Comparison of ENCODE assay signal across 10 cellular contexts in the genomic region with DNA sequence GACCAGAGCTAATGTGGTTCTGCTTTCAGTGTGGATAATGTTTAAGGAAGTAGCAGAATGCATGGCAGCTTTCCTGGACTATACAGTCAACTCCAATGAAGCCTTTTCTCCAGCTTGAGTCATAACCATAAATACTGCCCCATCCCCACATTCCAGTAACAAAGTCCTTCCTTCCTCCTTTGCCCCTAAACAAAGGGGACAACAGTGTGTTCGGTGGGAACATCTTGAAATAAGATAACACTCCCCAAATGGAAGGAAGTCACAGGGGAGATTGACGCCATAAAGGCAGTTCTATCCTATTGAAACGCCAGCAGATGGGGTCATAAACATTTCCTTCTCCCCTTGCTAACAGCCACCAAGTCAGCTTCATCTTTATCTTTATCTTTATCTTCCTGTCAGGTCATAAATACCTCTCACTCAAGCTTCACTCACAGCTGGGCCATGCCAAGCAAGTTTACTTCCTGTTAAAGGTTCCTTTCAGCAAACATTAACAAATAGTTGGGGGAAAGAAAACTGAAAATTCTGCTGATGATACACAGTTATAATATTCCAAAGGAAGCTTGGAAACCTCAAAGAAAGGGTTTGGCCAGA.
A peak's percentile ranks its signal among the peaks of the same experiment; 100 is the strongest.
DNase-seq lines count a peak whose midpoint lies in the region; ATAC-seq and TF ChIP-seq lines count a peak whose summit lies in the region.
"Had no signal": no experiment of that assay in that cellular context is flagged by ENCODE, and none has a peak within 500 bp of the region (broad histone marks: within the 10 kb centered on the region; RNA-seq: fewer than 3 reads in every experiment).

No MANE protein-coding gene starts in this region.

- no peak overlapping the region for H3K9ac ChIP-seq in GM23248

- in situ Hi-C loops in GM23248 (cut with MboI), result no loop called here

- no peak for TF ChIP-seq CTCF in glutamatergic neuron (IDR thresholded peaks at IDR 0.05; ENCODE audit: partially characterized antibody, unreplicated experiment)
- no peak for TF ChIP-seq CTCF in esophagus muscularis mucosa (IDR thresholded peaks at IDR 0.05)

- H3K79me2 ChIP-seq in GM23248 (ENCODE audit: insufficient read depth), result no peaks in the 10 kb centered on the region

- no peaks in the 10 kb centered on the region for H3K36me3 Mint-ChIP-seq in glutamatergic neuron (ENCODE audit: unreplicated experiment)

- intact Hi-C loops in esophagus muscularis mucosa (cut with DNase I), result no loop called here

- H3K27me3 Mint-ChIP-seq in glutamatergic neuron (ENCODE audit: unreplicated experiment), result peaks cover 2% of the 10 kb centered on the region
- no peaks in the 10 kb centered on the region for H3K27me3 Mint-ChIP-seq in stimulated activated naive CD8-positive, alpha-beta T cell treated with anti-CD3 and anti-CD28 coated beads, Interleukin-15, amount 100 ng/mL, for 72 hours

- H3K27ac Mint-ChIP-seq in glutamatergic neuron (ENCODE audit: unreplicated experiment), result peak overlapping the region; percentile 10
- H3K27ac Mint-ChIP-seq in stimulated activated naive CD8-positive, alpha-beta T cell treated with anti-CD3 and anti-CD28 coated beads, Interleukin-15, amount 100 ng/mL, for 72 hours, result no peak overlapping the region

- H3K9me2 ChIP-seq in GM23248 (ENCODE audit: insufficient read depth), result no peaks in the 10 kb centered on the region

- H3K9me3 ChIP-seq in GM23248 (ENCODE audit: low read depth) (no peaks in the 10 kb centered on the region), esophagus muscularis mucosa (no peaks in the 10 kb centered on the region)

- WGBS in GM23248 (ENCODE audit: low coverage in 1 of 2, low lambda C conversion rate in 2 of 2, missing lambda C conversion rate in 2 of 2), 2 experiments, result 41 to 48% methylated on average over 3 of the region's 3 CpGs
- WGBS in esophagus muscularis mucosa, result 50% methylated on average over 3 of the region's 3 CpGs

- peaks cover 2% of the 10 kb centered on the region for H3K9me3 Mint-ChIP-seq in glutamatergic neuron (ENCODE audit: unreplicated experiment)
- H3K9me3 Mint-ChIP-seq in stimulated activated naive CD8-positive, alpha-beta T cell treated with anti-CD3 and anti-CD28 coated beads, Interleukin-15, amount 100 ng/mL, for 72 hours, result no peaks in the 10 kb centered on the region

- H3K4me3 Mint-ChIP-seq in glutamatergic neuron (ENCODE audit: unreplicated experiment), result peak overlapping the region; percentile 44
- H3K4me3 Mint-ChIP-seq in stimulated activated naive CD8-positive, alpha-beta T cell treated with anti-CD3 and anti-CD28 coated beads, Interleukin-15, amount 100 ng/mL, for 72 hours, result no peak overlapping the region

- H4K20me1 ChIP-seq in GM23248 (ENCODE audit: insufficient read depth), result no peaks in the 10 kb centered on the region

- TF ChIP-seq EP300 in esophagus muscularis mucosa (IDR thresholded peaks at IDR 0.05), result no peak

- no peak for ATAC-seq in stimulated activated naive CD8-positive, alpha-beta T cell treated with anti-CD3 and anti-CD28 coated beads, Interleukin-15, amount 100 ng/mL, for 72 hours

- TF ChIP-seq POLR2A in esophagus muscularis mucosa (IDR thresholded peaks at IDR 0.05; ENCODE audit: low read depth), result no peak

- peaks cover 64% of the 10 kb centered on the region for H3F3A ChIP-seq in GM23248 (ENCODE audit: insufficient read depth)

- H2AFZ ChIP-seq in GM23248, result peak overlapping the region; percentile 35

- H3K36me3 ChIP-seq in GM23248 (ENCODE audit: low read depth) (no peaks in the 10 kb centered on the region), esophagus muscularis mucosa (no peaks in the 10 kb centered on the region)

- H3K4me1 ChIP-seq in GM23248 (ENCODE audit: insufficient read depth) (peaks cover 63% of the 10 kb centered on the region), esophagus muscularis mucosa (peaks cover 23 to 26% (median 24%) of the 10 kb centered on the region in 4 donors)

- H3K27ac ChIP-seq in GM23248, result peak overlapping the region; percentile 52
- H3K27ac ChIP-seq in esophagus muscularis mucosa (replicated peaks in 1 of 4), result no peak overlapping the region

- DNase-seq in AG08395 (ENCODE audit: low spot score) (peak; percentile 18), GM23248 (peak; percentile 74), SW480 (ENCODE audit: low spot score) (peak; percentile 86), glutamatergic neuron (no peak), esophagus muscularis mucosa (ENCODE audit: extremely low spot score) (no peak)
- no peak for DNase-seq in activated CD4-positive, CD25-positive, alpha-beta regulatory T cell treated with anti-CD3 and anti-CD28 coated beads, Interleukin-2, amount 50 U/mL, for 72 hours
- DNase-seq in stimulated activated CD4-positive, alpha-beta T cell treated with anti-CD3 and anti-CD28 coated beads, Interleukin-4, amount 100 ng/mL, for 24 hours, result no peak
- DNase-seq in stimulated activated naive CD8-positive, alpha-beta T cell treated with anti-CD3 and anti-CD28 coated beads, Interleukin-15, amount 100 ng/mL, for 72 hours, result no peak
- DNase-seq: NCI-H187 treated with DMSO at 0.1 percent for 48 hours, occipital lobe had no signal

- H3K27me3 ChIP-seq in GM23248 (replicated peaks; ENCODE audit: insufficient read depth) (no peaks in the 10 kb centered on the region), esophagus muscularis mucosa (peaks cover 0 to 16% (median 2%) of the 10 kb centered on the region in 4 donors)

- peaks cover 30% of the 10 kb centered on the region for H3K4me1 Mint-ChIP-seq in glutamatergic neuron (ENCODE audit: low read depth, unreplicated experiment)
- peaks cover 65% of the 10 kb centered on the region for H3K4me1 Mint-ChIP-seq in stimulated activated naive CD8-positive, alpha-beta T cell treated with anti-CD3 and anti-CD28 coated beads, Interleukin-15, amount 100 ng/mL, for 72 hours

- H3K4me3 ChIP-seq in GM23248, result peak overlapping the region; percentile 31; the same call in 1 of the 2 replicates
- no peak overlapping the region for H3K4me3 ChIP-seq in esophagus muscularis mucosa

- peak overlapping the region; percentile 50 for H3K4me2 ChIP-seq in GM23248 (ENCODE audit: unreplicated experiment)

Comparison
In these comparisons a context has a peak if more than half of its experiments do, and no peak if none do; other contexts are left out.
1. DNase-seq: peak in AG08395 (single experiment), GM23248 (single experiment) and SW480 (single experiment); none in glutamatergic neuron (single experiment), activated CD4-positive, CD25-positive, alpha-beta regulatory T cell treated with anti-CD3 and anti-CD28 coated beads, Interleukin-2, amount 50 U/mL, for 72 hours (single experiment), stimulated activated CD4-positive, alpha-beta T cell treated with anti-CD3 and anti-CD28 coated beads, Interleukin-4, amount 100 ng/mL, for 24 hours (single experiment), esophagus muscularis mucosa (single experiment) and stimulated activated naive CD8-positive, alpha-beta T cell treated with anti-CD3 and anti-CD28 coated beads, Interleukin-15, amount 100 ng/mL, for 72 hours (0 of 2).